ENCODE assay signal across 1 cellular context in genomic region chr12:13304924-13305323, GRCh38.
TF ChIP-seq lines count a peak whose summit lies in the region.

No MANE protein-coding gene starts in this region.

TF ChIP-seq in GM23338, 12 proteins besides CTCF, POLR2A, EP300 and RAD21 (continued from another document):
- TF ChIP-seq, protein P1, sequence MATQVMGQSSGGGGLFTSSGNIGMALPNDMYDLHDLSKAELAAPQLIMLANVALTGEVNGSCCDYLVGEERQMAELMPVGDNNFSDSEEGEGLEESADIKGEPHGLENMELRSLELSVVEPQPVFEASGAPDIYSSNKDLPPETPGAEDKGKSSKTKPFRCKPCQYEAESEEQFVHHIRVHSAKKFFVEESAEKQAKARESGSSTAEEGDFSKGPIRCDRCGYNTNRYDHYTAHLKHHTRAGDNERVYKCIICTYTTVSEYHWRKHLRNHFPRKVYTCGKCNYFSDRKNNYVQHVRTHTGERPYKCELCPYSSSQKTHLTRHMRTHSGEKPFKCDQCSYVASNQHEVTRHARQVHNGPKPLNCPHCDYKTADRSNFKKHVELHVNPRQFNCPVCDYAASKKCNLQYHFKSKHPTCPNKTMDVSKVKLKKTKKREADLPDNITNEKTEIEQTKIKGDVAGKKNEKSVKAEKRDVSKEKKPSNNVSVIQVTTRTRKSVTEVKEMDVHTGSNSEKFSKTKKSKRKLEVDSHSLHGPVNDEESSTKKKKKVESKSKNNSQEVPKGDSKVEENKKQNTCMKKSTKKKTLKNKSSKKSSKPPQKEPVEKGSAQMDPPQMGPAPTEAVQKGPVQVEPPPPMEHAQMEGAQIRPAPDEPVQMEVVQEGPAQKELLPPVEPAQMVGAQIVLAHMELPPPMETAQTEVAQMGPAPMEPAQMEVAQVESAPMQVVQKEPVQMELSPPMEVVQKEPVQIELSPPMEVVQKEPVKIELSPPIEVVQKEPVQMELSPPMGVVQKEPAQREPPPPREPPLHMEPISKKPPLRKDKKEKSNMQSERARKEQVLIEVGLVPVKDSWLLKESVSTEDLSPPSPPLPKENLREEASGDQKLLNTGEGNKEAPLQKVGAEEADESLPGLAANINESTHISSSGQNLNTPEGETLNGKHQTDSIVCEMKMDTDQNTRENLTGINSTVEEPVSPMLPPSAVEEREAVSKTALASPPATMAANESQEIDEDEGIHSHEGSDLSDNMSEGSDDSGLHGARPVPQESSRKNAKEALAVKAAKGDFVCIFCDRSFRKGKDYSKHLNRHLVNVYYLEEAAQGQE (IDR thresholded peaks at IDR 0.05; ENCODE audit: unreplicated experiment), result no peak
